In the genomic region with DNA sequence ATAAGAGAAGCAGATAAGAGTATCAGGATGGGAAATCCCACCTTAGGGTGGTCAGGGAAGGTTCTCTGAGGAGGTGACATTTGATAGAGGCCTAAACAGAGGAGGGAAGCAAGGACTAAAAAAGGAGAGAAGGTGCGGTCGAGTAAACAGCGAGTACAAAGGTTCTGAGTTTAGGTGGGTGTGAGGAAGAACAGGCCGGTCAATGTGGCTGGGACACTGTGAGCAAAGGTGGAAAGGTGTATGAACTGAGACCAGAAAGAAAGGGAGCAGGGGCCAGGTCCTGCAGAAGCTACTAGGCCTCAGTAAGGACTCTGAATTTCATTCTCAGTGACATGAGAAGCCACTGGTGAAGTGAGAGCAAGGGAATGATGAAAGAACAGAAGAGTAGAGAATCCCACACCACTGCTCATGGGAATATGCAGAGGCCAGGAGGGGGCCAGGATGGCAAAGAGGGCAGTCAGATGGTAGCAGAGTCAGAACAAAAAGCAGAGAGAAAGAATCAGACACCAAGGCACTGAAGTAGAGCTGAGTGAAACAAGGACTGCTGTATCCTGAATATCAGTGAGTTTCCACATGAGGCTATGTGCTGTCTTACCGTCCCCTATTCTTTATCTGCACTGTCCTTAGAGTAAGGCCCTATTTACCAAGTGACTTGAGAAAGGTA, we compare ENCODE assay signal across 1 cellular context.
TF ChIP-seq lines count a peak whose summit lies in the region.

No MANE protein-coding gene starts in this region.

TF ChIP-seq in IMR-90, 13 proteins besides CTCF, POLR2A, EP300 and RAD21:
- TF ChIP-seq USF2 (IDR thresholded peaks at IDR 0.05; ENCODE audit: low read depth, low read length) = no peak
- TF ChIP-seq BHLHE40 (IDR thresholded peaks at IDR 0.05; ENCODE audit: low read depth, low read length) = no peak
- TF ChIP-seq MXI1 (IDR thresholded peaks at IDR 0.05; ENCODE audit: borderline replicate concordance, low read depth, low read length) = no peak
- TF ChIP-seq SMC3 (IDR thresholded peaks at IDR 0.05; ENCODE audit: low read depth, low read length) = no peak
- no peak for TF ChIP-seq CEBPB (IDR thresholded peaks at IDR 0.05; ENCODE audit: low read depth, low read length)
- TF ChIP-seq MAFK (IDR thresholded peaks at IDR 0.05; ENCODE audit: low read depth, low read length) = no peak
- TF ChIP-seq RCOR1 (IDR thresholded peaks at IDR 0.05; ENCODE audit: insufficient replicate concordance, low read length) = no peak
